ENCODE assay signal across 27 cellular contexts in the genomic region with DNA sequence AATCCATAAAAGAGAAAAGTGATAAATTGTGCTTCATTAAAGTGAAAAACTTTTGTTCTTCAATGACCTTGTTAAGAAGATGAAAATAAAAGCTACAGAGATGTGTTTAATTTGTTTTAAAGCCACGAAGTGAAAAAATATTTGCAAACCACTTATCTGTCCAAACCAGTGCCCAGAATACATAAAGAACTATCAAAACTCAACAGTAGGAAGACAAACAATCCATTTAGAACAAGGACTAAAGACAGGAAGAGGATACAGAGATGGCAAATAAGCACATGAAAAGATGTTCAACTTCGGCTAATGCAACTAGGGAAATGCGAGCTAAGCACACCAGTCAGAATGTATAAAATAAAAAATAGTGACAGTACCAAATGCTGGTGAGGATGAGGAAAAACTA. TPM values are rescaled to one million over a fixed set of nuclear protein-coding genes. Genes with fewer than 3 reads are reported as not detected.
"Had no signal": no experiment of that assay in that cellular context is flagged by ENCODE, and none has a peak within 500 bp of the region (broad histone marks: within the 10 kb centered on the region; RNA-seq: fewer than 3 reads in every experiment).

No MANE protein-coding gene starts in this region.

- DNase-seq: activated CD4-positive, alpha-beta T cell treated with anti-CD3 and anti-CD28 coated beads for 48 hours; activated CD4-positive, alpha-beta T cell treated with anti-CD3 and anti-CD28 coated beads, Interleukin-2, amount 50 U/mL, for 48 hours; activated CD8-positive, alpha-beta memory T cell treated with anti-CD3 and anti-CD28 coated beads, Interleukin-2, amount 10 ng/mL, durations not matched to agents 7 days and 5 days; activated effector memory CD4-positive, alpha-beta T cell treated with Interleukin-2 at 50 U/mL for 16 hours; activated naive CD4-positive, alpha-beta T cell treated with Interleukin-2 at 50 U/mL for 16 hours; activated naive CD8-positive, alpha-beta T cell treated with anti-CD3 and anti-CD28 coated beads for 36 hours; activated T-cell treated with anti-CD3 and anti-CD28 coated beads, Interleukin-2, amount 50 U/mL, for 24 hours; brain microvascular endothelial cell; MG63; MV-4-11; NCI-H1092 treated with DMSO at 0.1 percent for 48 hours; NCI-H1417 treated with DMSO at 0.1 percent for 48 hours; NCI-H1694; NCI-H2029; NCI-H2107; NCI-H2171 treated with DMSO at 0.1 percent for 48 hours; NCI-H226; NCI-H524 treated with DMSO at 0.1 percent for 48 hours; NCI-H82; Peyer's patch; Right ventricle myocardium superior; SJCRH30; SK-N-SH; T-helper 1 cell; WERI-Rb-1 had no signal

- H3K4me3 Mint-ChIP-seq: activated CD8-positive, alpha-beta memory T cell treated with anti-CD3 and anti-CD28 coated beads, Interleukin-2, amount 10 ng/mL, durations not matched to agents 7 days and 5 days; activated naive CD8-positive, alpha-beta T cell treated with anti-CD3 and anti-CD28 coated beads for 36 hours; activated T-cell treated with anti-CD3 and anti-CD28 coated beads, Interleukin-2, amount 50 U/mL, for 24 hours; activated T-helper 1 cell treated with anti-CD3 and anti-CD28 coated beads, Interleukin-12 subunit alpha, Interleukin-12 subunit beta, Interleukin-2, Interleukin-4 antibody, amounts not matched to agents 30 ng/mL and 10 ng/mL and 1 ng/mL, durations not matched to agents 14 hours and 24 hours and 36 hours had no signal

- H3K27me3 Mint-ChIP-seq: activated naive CD8-positive, alpha-beta T cell treated with anti-CD3 and anti-CD28 coated beads for 36 hours; activated T-cell treated with anti-CD3 and anti-CD28 coated beads, Interleukin-2, amount 50 U/mL, for 24 hours had no signal

- H3K9me3 Mint-ChIP-seq: activated T-helper 1 cell treated with anti-CD3 and anti-CD28 coated beads, Interleukin-12 subunit alpha, Interleukin-12 subunit beta, Interleukin-2, Interleukin-4 antibody, amounts not matched to agents 30 ng/mL and 10 ng/mL and 1 ng/mL, durations not matched to agents 14 hours and 24 hours and 36 hours had no signal

- H3K27ac Mint-ChIP-seq: activated CD8-positive, alpha-beta memory T cell treated with anti-CD3 and anti-CD28 coated beads, Interleukin-2, amount 10 ng/mL, durations not matched to agents 7 days and 5 days; activated naive CD8-positive, alpha-beta T cell treated with anti-CD3 and anti-CD28 coated beads for 36 hours; activated T-cell treated with anti-CD3 and anti-CD28 coated beads, Interleukin-2, amount 50 U/mL, for 24 hours; activated T-helper 1 cell treated with anti-CD3 and anti-CD28 coated beads, Interleukin-12 subunit alpha, Interleukin-12 subunit beta, Interleukin-2, Interleukin-4 antibody, amounts not matched to agents 30 ng/mL and 10 ng/mL and 1 ng/mL, durations not matched to agents 14 hours and 24 hours and 36 hours had no signal

RNA-seq across cellular contexts. Expression of a gene that starts 15.0 kb away (rescaled TPM):
- total RNA-seq: cardiac muscle cell, Peyer's patch, Right ventricle myocardium superior, SJCRH30 had no signal
- polyA plus RNA-seq: cardiac muscle cell, SK-N-SH had no signal

RNA-seq across cellular contexts. Expression of a gene that starts 24.4 kb away (rescaled TPM):
- total RNA-seq: SJCRH30 had no signal
- polyA plus RNA-seq: SK-N-SH had no signal

RNA-seq across cellular contexts. Expression of a gene that starts 56.3 kb away (rescaled TPM):
- total RNA-seq: activated T-helper 1 cell treated with anti-CD3 and anti-CD28 coated beads, Interleukin-12 subunit alpha, Interleukin-12 subunit beta, Interleukin-2, Interleukin-4 antibody, amounts not matched to agents 30 ng/mL and 10 ng/mL and 1 ng/mL, durations not matched to agents 14 hours and 24 hours and 36 hours; Peyer's patch; SJCRH30 had no signal
- polyA plus RNA-seq: SK-N-SH had no signal
